19 cellular contexts compared by ENCODE assay signal in genomic region chr2:159574246-159574645, GRCh38. TPM values are rescaled to one million over a fixed set of nuclear protein-coding genes. Genes with fewer than 3 reads are reported as not detected.
DNase-seq lines count a peak whose midpoint lies in the region; ATAC-seq and TF ChIP-seq lines count a peak whose summit lies in the region.
"Had no signal": no experiment of that assay in that cellular context is flagged by ENCODE, and none has a peak within 500 bp of the region (broad histone marks: within the 10 kb centered on the region; RNA-seq: fewer than 3 reads in every experiment).

No MANE protein-coding gene starts in this region.

- H3K27me3 Mint-ChIP-seq in MCF 10A (ENCODE audit: insufficient read depth, unreplicated experiment), result no peaks in the 10 kb centered on the region

- no peak overlapping the region for H2AFZ ChIP-seq in PC-3 (ENCODE audit: low read length)
- H2AFZ ChIP-seq: GM23338 had no signal

- H3K9me2 ChIP-seq in PC-3 (replicated peaks; ENCODE audit: low read length), result no peaks in the 10 kb centered on the region

- no peak overlapping the region for H3K4me2 ChIP-seq in PC-3 (ENCODE audit: low read length)

- H3K9me3 ChIP-seq in breast epithelium, result no peaks in the 10 kb centered on the region
- H3K9me3 ChIP-seq in upper lobe of right lung, result no peaks in the 10 kb centered on the region
- no peaks in the 10 kb centered on the region for H3K9me3 ChIP-seq in PC-3 (ENCODE audit: low read length)

- no TSS peak for BruUV-seq in MCF 10A (replicated peaks; lab: Mats Ljungman, UMichigan)
- no TSS peak for BruUV-seq in PC-3 (replicated peaks; lab: Mats Ljungman, UMichigan)

- H3K27ac Mint-ChIP-seq in MCF 10A (ENCODE audit: low read depth, unreplicated experiment), result no peak overlapping the region
- H3K27ac Mint-ChIP-seq: GM23338 had no signal

- H3K9me3 Mint-ChIP-seq in MCF 10A (ENCODE audit: unreplicated experiment), result peaks cover 15% of the 10 kb centered on the region

- TF ChIP-seq POLR2A in breast epithelium (IDR thresholded peaks at IDR 0.05), result no peak

- CTCF ChIA-PET in MCF 10A (lab: Yijun Ruan, JAX) (no interaction called here), PC-3 (lab: Charles Lee) (no interaction called here)

- H3K4me3 ChIP-seq in breast epithelium (no peak overlapping the region), fibroblast of pulmonary artery (replicated peaks; ENCODE audit: low read depth, low read length) (no peak overlapping the region), upper lobe of right lung (no peak overlapping the region), PC-3 (ENCODE audit: low read length) (no peak overlapping the region)
- H3K4me3 ChIP-seq: coronary artery, GM23338, SK-N-MC had no signal

- H4K20me1 ChIP-seq in PC-3 (ENCODE audit: low read length), result no peaks in the 10 kb centered on the region

- peaks cover 6% of the 10 kb centered on the region for H3K4me1 Mint-ChIP-seq in MCF 10A (ENCODE audit: insufficient read depth, unreplicated experiment)

- H3K27ac ChIP-seq in breast epithelium, result no peak overlapping the region
- no peak overlapping the region for H3K27ac ChIP-seq in upper lobe of right lung
- H3K27ac ChIP-seq in PC-3 (ENCODE audit: low read length), result no peak overlapping the region
- H3K27ac ChIP-seq: coronary artery, SK-N-MC had no signal

- H3K36me3 Mint-ChIP-seq in MCF 10A (ENCODE audit: insufficient read depth, unreplicated experiment), result no peaks in the 10 kb centered on the region

- POLR2A ChIA-PET in MCF 10A (lab: Yijun Ruan, JAX), result no interaction called here
- POLR2A ChIA-PET in PC-3 (lab: Charles Lee; ENCODE audit: unreplicated experiment), result no interaction called here

- no peak overlapping the region for H3K4me3 Mint-ChIP-seq in MCF 10A (ENCODE audit: unreplicated experiment)
- H3K4me3 Mint-ChIP-seq: GM23338 had no signal

- H3K27me3 ChIP-seq in breast epithelium (no peaks in the 10 kb centered on the region), upper lobe of right lung (no peaks in the 10 kb centered on the region), PC-3 (ENCODE audit: low read length) (no peaks in the 10 kb centered on the region)

- ATAC-seq in upper lobe of right lung, result peak; percentile 57
- no peak for ATAC-seq in PC-3
- no peak for ATAC-seq in omental fat pad (ENCODE audit: low FRiP score)
- ATAC-seq: left colon had no signal

- intact Hi-C loops in MCF 10A (cut with micrococcal nuclease), result no loop called here
- intact Hi-C loops in breast epithelium (cut with DNase I; ENCODE audit: low total_unique reads), result no loop called here
- intact Hi-C loops in upper lobe of right lung (cut with DNase I), result no loop called here
- intact Hi-C loops in PC-3 (cut with micrococcal nuclease), result no loop called here

- H3F3A ChIP-seq in PC-3 (ENCODE audit: low read length, unreplicated experiment), result no peaks in the 10 kb centered on the region

- H3K4me1 ChIP-seq in breast epithelium (no peaks in the 10 kb centered on the region), upper lobe of right lung (no peaks in the 10 kb centered on the region), PC-3 (ENCODE audit: insufficient read depth, low read length) (no peaks in the 10 kb centered on the region)

- no peaks in the 10 kb centered on the region for H3K79me2 ChIP-seq in PC-3 (ENCODE audit: low read length)

- no peak for TF ChIP-seq CTCF in MCF 10A (IDR thresholded peaks at IDR 0.05; ENCODE audit: unreplicated experiment)
- TF ChIP-seq CTCF in breast epithelium (IDR thresholded peaks at IDR 0.05), result no peak
- no peak for TF ChIP-seq CTCF in fibroblast of pulmonary artery (IDR thresholded peaks at IDR 0.05; ENCODE audit: low read length, missing control alignments)
- no peak for TF ChIP-seq CTCF in upper lobe of right lung (IDR thresholded peaks at IDR 0.05)
- TF ChIP-seq CTCF in PC-3 (conservative IDR thresholded peaks at IDR 0.05; ENCODE audit: low read depth, low read length), result no peak
- no peak for TF ChIP-seq CTCF in omental fat pad (IDR thresholded peaks at IDR 0.05)

- H3K9ac ChIP-seq in PC-3 (ENCODE audit: low read length), result no peak overlapping the region

- H3K36me3 ChIP-seq in breast epithelium, result no peaks in the 10 kb centered on the region
- no peaks in the 10 kb centered on the region for H3K36me3 ChIP-seq in upper lobe of right lung
- no peaks in the 10 kb centered on the region for H3K36me3 ChIP-seq in PC-3 (ENCODE audit: low read depth, low read length)

- DNase-seq in MCF 10A (ENCODE audit: unreplicated experiment) (peak; percentile 79), breast epithelium (ENCODE audit: low spot score in 2 of 2) (no peak), NCI-H2029 treated with DMSO at 0.1 percent for 48 hours (lab: John Stamatoyannopoulos, UW) (peak; percentile 33), fibroblast of pulmonary artery (ENCODE audit: low read depth) (peak; percentile 87), upper lobe of right lung (no peak), PC-3 (no peak), omental fat pad (ENCODE audit: low spot score) (no peak)
- no peak for DNase-seq in activated CD8-positive, alpha-beta memory T cell treated with anti-CD3 and anti-CD28 coated beads for 24 hours
- DNase-seq: activated CD4-positive, alpha-beta T cell treated with anti-CD3 and anti-CD28 coated beads, Interleukin-2, amount 50 U/mL, for 48 hours; anterior cingulate cortex; DMS 273 treated with DMSO at 0.1 percent for 48 hours; erythroblast; hippocampal formation; left colon; NCI-H2171 treated with DMSO at 0.1 percent for 48 hours; substantia nigra had no signal

RNA-seq across cellular contexts. Expression of gene BAZ2B, which starts 42.1 kb away (rescaled TPM):
- total RNA-seq in MCF 10A (2022) (51.8 and 60.0 TPM in 2 replicates), breast epithelium (100 to 1,000 TPM in 2 of 3 donors, 10 to 100 TPM in 1; 86.1 to 250 (median 143) TPM), upper lobe of right lung (91.9 TPM), PC-3 (2014; rRNA removed) (15.7 and 19.6 TPM in 2 replicates), omental fat pad (100 to 1,000 TPM in 1 of 4 donors, 10 to 100 TPM in 3; 47.3 to 147 (median 88.9) TPM)

Comparison
In these comparisons a context has a peak if more than half of its experiments do, and no peak if none do; other contexts are left out.
1. DNase-seq: peak in MCF 10A (single experiment), NCI-H2029 treated with DMSO at 0.1 percent for 48 hours (single experiment) and fibroblast of pulmonary artery (single experiment); none in breast epithelium (0 of 2), upper lobe of right lung (single experiment), activated CD8-positive, alpha-beta memory T cell treated with anti-CD3 and anti-CD28 coated beads for 24 hours (single experiment), PC-3 (single experiment) and omental fat pad (single experiment).